Comparison of ENCODE assay signal across 33 cellular contexts in the genomic region with DNA sequence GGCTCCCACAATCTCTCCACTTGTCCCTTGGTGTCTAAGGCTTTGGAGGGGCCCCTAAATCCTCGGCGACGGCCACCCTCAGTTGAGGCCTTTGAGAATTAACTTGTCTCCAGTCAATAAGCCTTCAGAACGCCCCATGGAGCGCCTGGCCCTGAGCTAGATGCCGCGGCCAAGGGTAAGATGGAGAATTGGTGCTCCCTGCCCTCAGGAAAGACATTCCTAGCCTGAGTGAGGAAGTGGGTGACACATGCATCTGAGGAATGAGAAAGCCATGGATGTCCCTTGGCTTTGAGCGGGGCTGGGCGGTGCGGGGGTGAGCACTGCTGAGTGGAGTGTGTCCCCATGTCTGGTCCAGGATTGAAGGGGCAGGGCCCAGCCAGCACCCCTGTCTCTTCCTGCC. TPM values are rescaled to one million over a fixed set of nuclear protein-coding genes. Genes with fewer than 3 reads are reported as not detected.
"Had no signal": no experiment of that assay in that cellular context is flagged by ENCODE, and none has a peak within 500 bp of the region (broad histone marks: within the 10 kb centered on the region; RNA-seq: fewer than 3 reads in every experiment).

No MANE protein-coding gene starts in this region.

- H3K27ac ChIP-seq: brain microvascular endothelial cell, coronary artery, dorsolateral prefrontal cortex had no signal

- DNase-seq: activated CD4-positive, alpha-beta memory T cell treated with anti-CD3 and anti-CD28 coated beads for 36 hours; activated CD4-positive, alpha-beta T cell treated with anti-CD3 and anti-CD28 coated beads for 36 hours; activated CD4-positive, alpha-beta T cell treated with anti-CD3 and anti-CD28 coated beads, Interleukin-2, amount 10 ng/mL, durations not matched to agents 24 days and 14 days; activated CD4-positive, CD25-positive, alpha-beta regulatory T cell; activated CD4-positive, CD25-positive, alpha-beta regulatory T cell treated with anti-CD3 and anti-CD28 coated beads, Interleukin-2, amount 50 U/mL, for 72 hours; activated CD8-positive, alpha-beta memory T cell treated with anti-CD3 and anti-CD28 coated beads, Interleukin-2, amount 10 ng/mL, durations not matched to agents 7 days and 5 days; activated CD8-positive, alpha-beta memory T cell treated with anti-CD3 and anti-CD28 coated beads, Interleukin-2, amount 50 U/mL, for 4 hours; activated CD8-positive, alpha-beta T cell treated with anti-CD3 and anti-CD28 coated beads, Interleukin-2, amount 10 ng/mL, durations not matched to agents 7 days and 5 days; activated effector memory CD4-positive, alpha-beta T cell treated with Interleukin-2 at 50 U/mL for 16 hours; activated gamma-delta T cell treated with Interleukin-2 at 50 U/mL for 16 hours; activated naive CD4-positive, alpha-beta T cell treated with anti-CD3 and anti-CD28 coated beads, Interleukin-2, amount 50 U/mL, for 16 hours; activated naive CD4-positive, alpha-beta T cell treated with Interleukin-2 at 50 U/mL for 16 hours; activated T-cell treated with anti-CD3 and anti-CD28 coated beads, Interleukin-2, amount 50 U/mL, for 1 hour; amniotic stem cell; anterior cingulate cortex; brain microvascular endothelial cell; dorsolateral prefrontal cortex; effector memory CD4-positive, alpha-beta T cell; endodermal cell; foreskin fibroblast; head of caudate nucleus; T-helper 2 cell had no signal

- H3K36me3 Mint-ChIP-seq: activated CD4-positive, alpha-beta memory T cell treated with anti-CD3 and anti-CD28 coated beads for 36 hours; activated CD8-positive, alpha-beta memory T cell treated with anti-CD3 and anti-CD28 coated beads, Interleukin-2, amount 10 ng/mL, durations not matched to agents 7 days and 5 days; activated naive CD8-positive, alpha-beta T cell had no signal

- H3K27me3 ChIP-seq: brain microvascular endothelial cell, dorsolateral prefrontal cortex had no signal

- H3K9me3 Mint-ChIP-seq: activated CD4-positive, alpha-beta memory T cell treated with anti-CD3 and anti-CD28 coated beads for 36 hours; activated CD4-positive, alpha-beta T cell treated with anti-CD3 and anti-CD28 coated beads, Interleukin-2, amount 10 ng/mL, durations not matched to agents 24 days and 14 days; activated T-helper 17 cell treated with anti-CD3 and anti-CD28 coated beads, Interleukin-2, amount 50 U/mL, for 72 hours; central memory CD8-positive, alpha-beta T cell; dendritic cell treated with granulocyte-macrophage colony-stimulating factor and Interleukin-4, amounts not matched to agents 40 ng/mL and 50 ng/mL, for 4 days; endodermal cell had no signal

- H3K27me3 Mint-ChIP-seq: activated CD4-positive, alpha-beta memory T cell treated with anti-CD3 and anti-CD28 coated beads for 36 hours; activated CD4-positive, alpha-beta T cell treated with anti-CD3 and anti-CD28 coated beads for 36 hours; activated CD4-positive, alpha-beta T cell treated with anti-CD3 and anti-CD28 coated beads, Interleukin-2, amount 10 ng/mL, durations not matched to agents 24 days and 14 days; activated CD8-positive, alpha-beta memory T cell treated with anti-CD3 and anti-CD28 coated beads, Interleukin-2, amount 10 ng/mL, durations not matched to agents 7 days and 5 days; activated naive CD8-positive, alpha-beta T cell; activated T-helper 17 cell treated with anti-CD3 and anti-CD28 coated beads, Interleukin-2, amount 50 U/mL, for 72 hours; central memory CD8-positive, alpha-beta T cell; dendritic cell treated with granulocyte-macrophage colony-stimulating factor and Interleukin-4, amounts not matched to agents 40 ng/mL and 50 ng/mL, for 4 days had no signal

- H3K36me3 ChIP-seq: brain microvascular endothelial cell had no signal

- H3K27ac Mint-ChIP-seq: activated CD4-positive, alpha-beta memory T cell treated with anti-CD3 and anti-CD28 coated beads for 36 hours; activated CD4-positive, alpha-beta T cell treated with anti-CD3 and anti-CD28 coated beads for 36 hours; activated CD4-positive, alpha-beta T cell treated with anti-CD3 and anti-CD28 coated beads, Interleukin-2, amount 10 ng/mL, durations not matched to agents 24 days and 14 days; activated CD8-positive, alpha-beta memory T cell treated with anti-CD3 and anti-CD28 coated beads, Interleukin-2, amount 10 ng/mL, durations not matched to agents 7 days and 5 days; activated CD8-positive, alpha-beta T cell treated with anti-CD3 and anti-CD28 coated beads, Interleukin-2, amount 10 ng/mL, durations not matched to agents 7 days and 5 days; activated naive CD8-positive, alpha-beta T cell; activated T-helper 17 cell treated with anti-CD3 and anti-CD28 coated beads, Interleukin-2, amount 50 U/mL, for 72 hours; dendritic cell treated with granulocyte-macrophage colony-stimulating factor and Interleukin-4, amounts not matched to agents 40 ng/mL and 50 ng/mL, for 4 days; endodermal cell had no signal

- ATAC-seq: activated CD4-positive, alpha-beta T cell treated with anti-CD3 and anti-CD28 coated beads for 36 hours; activated CD8-positive, alpha-beta memory T cell treated with anti-CD3 and anti-CD28 coated beads, Interleukin-2, amount 10 ng/mL, durations not matched to agents 7 days and 5 days; activated CD8-positive, alpha-beta T cell treated with anti-CD3 and anti-CD28 coated beads, Interleukin-2, amount 10 ng/mL, durations not matched to agents 7 days and 5 days; activated T-helper 17 cell treated with anti-CD3 and anti-CD28 coated beads, Interleukin-2, amount 50 U/mL, for 72 hours had no signal

- H3K4me1 Mint-ChIP-seq: activated CD4-positive, alpha-beta T cell treated with anti-CD3 and anti-CD28 coated beads for 36 hours; activated CD4-positive, alpha-beta T cell treated with anti-CD3 and anti-CD28 coated beads, Interleukin-2, amount 10 ng/mL, durations not matched to agents 24 days and 14 days; activated CD8-positive, alpha-beta memory T cell treated with anti-CD3 and anti-CD28 coated beads, Interleukin-2, amount 10 ng/mL, durations not matched to agents 7 days and 5 days; activated T-helper 17 cell treated with anti-CD3 and anti-CD28 coated beads, Interleukin-2, amount 50 U/mL, for 72 hours; central memory CD8-positive, alpha-beta T cell had no signal

- H3K4me3 Mint-ChIP-seq: activated CD4-positive, alpha-beta memory T cell treated with anti-CD3 and anti-CD28 coated beads for 36 hours; activated CD4-positive, alpha-beta T cell treated with anti-CD3 and anti-CD28 coated beads for 36 hours; activated CD4-positive, alpha-beta T cell treated with anti-CD3 and anti-CD28 coated beads, Interleukin-2, amount 10 ng/mL, durations not matched to agents 24 days and 14 days; activated CD8-positive, alpha-beta memory T cell treated with anti-CD3 and anti-CD28 coated beads, Interleukin-2, amount 10 ng/mL, durations not matched to agents 7 days and 5 days; activated CD8-positive, alpha-beta T cell treated with anti-CD3 and anti-CD28 coated beads, Interleukin-2, amount 10 ng/mL, durations not matched to agents 7 days and 5 days; activated naive CD8-positive, alpha-beta T cell; activated T-helper 17 cell treated with anti-CD3 and anti-CD28 coated beads, Interleukin-2, amount 50 U/mL, for 72 hours; central memory CD8-positive, alpha-beta T cell; dendritic cell treated with granulocyte-macrophage colony-stimulating factor and Interleukin-4, amounts not matched to agents 40 ng/mL and 50 ng/mL, for 4 days; endodermal cell had no signal

- H3K4me3 ChIP-seq: coronary artery, dorsolateral prefrontal cortex had no signal

RNA-seq across cellular contexts. Expression of gene ITIH4, which starts 13.3 kb away (rescaled TPM):
- total RNA-seq: epithelial cell of proximal tubule had no signal

RNA-seq across cellular contexts. Expression of gene MUSTN1, which starts 17.6 kb away (rescaled TPM):
- total RNA-seq: astrocyte, bronchial epithelial cell, epithelial cell of proximal tubule, frontal cortex had no signal

RNA-seq across cellular contexts. Expression of gene ITIH3, which starts 22.6 kb away (rescaled TPM):
- total RNA-seq: activated CD4-positive, alpha-beta memory T cell treated with anti-CD3 and anti-CD28 coated beads for 36 hours; activated CD4-positive, alpha-beta T cell treated with anti-CD3 and anti-CD28 coated beads for 36 hours; activated CD4-positive, alpha-beta T cell treated with anti-CD3 and anti-CD28 coated beads, Interleukin-2, amount 10 ng/mL, durations not matched to agents 24 days and 14 days; activated CD8-positive, alpha-beta memory T cell treated with anti-CD3 and anti-CD28 coated beads for 36 hours; activated CD8-positive, alpha-beta memory T cell treated with anti-CD3 and anti-CD28 coated beads, Interleukin-2, amount 10 ng/mL, durations not matched to agents 7 days and 5 days; activated CD8-positive, alpha-beta T cell treated with anti-CD3 and anti-CD28 coated beads, Interleukin-2, amount 10 ng/mL, durations not matched to agents 7 days and 5 days; activated T-helper 17 cell treated with anti-CD3 and anti-CD28 coated beads, Interleukin-2, amount 50 U/mL, for 72 hours; bronchial epithelial cell; endodermal cell; epithelial cell of proximal tubule; frontal cortex; T-helper 1 cell treated with Interleukin-12 subunit alpha and Interleukin-12 subunit beta and Interleukin-4 antibody, amounts not matched to agents 30 ng/mL and 1 ng/mL, for 36 hours had no signal

RNA-seq across cellular contexts. Expression of gene ITIH1, which starts 39.8 kb away (rescaled TPM):
- total RNA-seq: activated CD4-positive, alpha-beta memory T cell treated with anti-CD3 and anti-CD28 coated beads for 36 hours; activated CD4-positive, alpha-beta T cell treated with anti-CD3 and anti-CD28 coated beads for 36 hours; activated CD4-positive, alpha-beta T cell treated with anti-CD3 and anti-CD28 coated beads, Interleukin-2, amount 10 ng/mL, durations not matched to agents 24 days and 14 days; activated CD8-positive, alpha-beta memory T cell treated with anti-CD3 and anti-CD28 coated beads for 36 hours; activated CD8-positive, alpha-beta memory T cell treated with anti-CD3 and anti-CD28 coated beads, Interleukin-2, amount 10 ng/mL, durations not matched to agents 7 days and 5 days; activated CD8-positive, alpha-beta T cell treated with anti-CD3 and anti-CD28 coated beads, Interleukin-2, amount 10 ng/mL, durations not matched to agents 7 days and 5 days; activated T-helper 17 cell treated with anti-CD3 and anti-CD28 coated beads, Interleukin-2, amount 50 U/mL, for 72 hours; astrocyte; bronchial epithelial cell; endodermal cell; epithelial cell of proximal tubule; frontal cortex; T-helper 1 cell treated with Interleukin-12 subunit alpha and Interleukin-12 subunit beta and Interleukin-4 antibody, amounts not matched to agents 30 ng/mL and 1 ng/mL, for 36 hours had no signal
